In the genomic region with DNA sequence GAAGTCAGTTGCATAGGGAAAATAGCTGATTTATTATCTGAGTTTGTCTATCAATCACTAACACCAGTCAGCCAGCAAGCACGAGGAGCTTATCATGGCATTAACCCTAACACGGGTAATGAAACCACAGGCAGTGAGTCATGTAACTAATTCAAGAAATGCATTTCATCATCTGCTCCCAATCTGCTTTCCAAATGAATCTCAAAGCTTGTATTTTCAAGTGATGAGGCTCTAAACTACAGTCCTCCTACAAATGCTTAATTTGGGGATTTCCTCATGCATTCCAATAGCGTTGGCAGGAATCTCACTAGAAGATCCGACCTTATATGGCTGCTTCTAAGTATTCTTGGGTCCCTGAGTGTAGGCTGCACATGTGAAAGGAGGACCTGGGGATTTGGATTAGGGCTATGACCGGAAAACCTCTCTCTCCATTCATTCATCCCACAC, we compare ENCODE assay signal across 1 cellular context.
TF ChIP-seq lines count a peak whose summit lies in the region.

No MANE protein-coding gene starts in this region.

TF ChIP-seq in K562, 482 proteins besides CTCF, POLR2A, EP300 and RAD21 (continued from another document):
- TF ChIP-seq ZNF318 (IDR thresholded peaks at IDR 0.05; ENCODE audit: borderline replicate concordance in 1 of 2, low read depth in 1 of 2) (no peak), RCOR1 (IDR thresholded peaks at IDR 0.05; ENCODE audit: borderline replicate concordance in 1 of 2, low read depth in 2 of 2, low read length in 2 of 2) (0 out of 4 replicates have a peak, but pooled peaks of 1 of the 2 experiments have one; percentile 36), SP1 (CRISPR knock-in tag; IDR thresholded peaks at IDR 0.05) (no peak), ZNF133 (CRISPR knock-in tag; IDR thresholded peaks at IDR 0.05) (no peak), JUND (IDR thresholded peaks at IDR 0.05; ENCODE audit: borderline replicate concordance, low read depth, low read length) (0 out of 2 replicates have a peak, but pooled peaks have one; percentile 27), JUND (tag; IDR thresholded peaks at IDR 0.05; ENCODE audit: borderline replicate concordance, low read depth, low read length) (no peak)
